Comparison of ENCODE assay signal across 25 cellular contexts in genomic region chr3:47678446-47679338, GRCh38.
DNase-seq lines count a peak whose midpoint lies in the region; ATAC-seq, FAIRE-seq and TF ChIP-seq lines count a peak whose summit lies in the region.
"Had no signal": no experiment of that assay in that cellular context is flagged by ENCODE, and none has a peak within 500 bp of the region (broad histone marks: within the 10 kb centered on the region; RNA-seq: fewer than 3 reads in every experiment).

No MANE protein-coding gene starts in this region.

- WGBS in HepG2 (ENCODE audit: low lambda C conversion rate): 95% methylated on average over 6 of the region's 6 CpGs

- no peak for TF ChIP-seq POLR2A in HepG2 (IDR thresholded peaks at IDR 0.05; ENCODE audit: insufficient read depth in 1 of 2, low read depth in 2 of 2, low read length in 2 of 2)

- TF ChIP-seq EP300 in HepG2 (IDR thresholded peaks at IDR 0.05; ENCODE audit: low read depth in 2 of 2, low read length in 2 of 2): no peak
- no peak for TF ChIP-seq EP300 in HepG2 (CRISPR knock-in tag; IDR thresholded peaks at IDR 0.05; ENCODE audit: borderline replicate concordance)

- no peak overlapping the region for H3K27ac Mint-ChIP-seq in stimulated activated naive CD8-positive, alpha-beta T cell treated with anti-CD3 and anti-CD28 coated beads, Interleukin-15, amount 100 ng/mL, for 72 hours
- H3K27ac Mint-ChIP-seq in T-helper 17 cell: peak overlapping the region; percentile 53
- H3K27ac Mint-ChIP-seq: activated CD4-positive, alpha-beta T cell treated with anti-CD3 and anti-CD28 coated beads for 36 hours; activated T-helper 1 cell treated with anti-CD3 and anti-CD28 coated beads, Interleukin-12 subunit alpha, Interleukin-12 subunit beta, Interleukin-2, Interleukin-4 antibody, amounts not matched to agents 30 ng/mL and 10 ng/mL and 1 ng/mL, durations not matched to agents 14 hours and 24 hours and 36 hours; dendritic cell treated with granulocyte-macrophage colony-stimulating factor and Interleukin-4, amounts not matched to agents 40 ng/mL and 50 ng/mL, for 4 days had no signal

- DNase-seq in stimulated activated naive CD8-positive, alpha-beta T cell treated with anti-CD3 and anti-CD28 coated beads, Interleukin-15, amount 100 ng/mL, for 72 hours: no peak
- no peak for DNase-seq in stimulated activated naive CD8-positive, alpha-beta T cell treated with anti-CD3 and anti-CD28 coated beads, Interleukin-15, Interleukin-2, amounts not matched to agents 100 U/mL and 50 U/mL, for 24 hours
- DNase-seq in T-helper 17 cell (no peak), HepG2 (ENCODE audit: low spot score) (no peak), NCI-H1694 treated with DMSO at 0.1 percent for 48 hours (lab: John Stamatoyannopoulos, UW) (no peak)
- DNase-seq: activated CD4-positive, alpha-beta T cell treated with anti-CD3 and anti-CD28 coated beads for 36 hours; activated naive CD4-positive, alpha-beta T cell treated with anti-CD3 and anti-CD28 coated beads, Interleukin-2, amount 10 ng/mL, durations not matched to agents 7 days and 5 days; caudate nucleus; DMS79 treated with DMSO at 0.1 percent for 48 hours; GF-D8; GM23248; NCI-H1417; NCI-H2081 treated with DMSO at 0.1 percent for 48 hours; NCI-H446; NCI-H82; upper lobe of right lung had no signal

- peaks cover 16% of the 10 kb centered on the region for H3K36me3 Mint-ChIP-seq in T-helper 17 cell (ENCODE audit: low read depth)

- no peak overlapping the region for H3K4me2 ChIP-seq in HepG2 (ENCODE audit: low read depth, low read length)
- H3K4me2 ChIP-seq: hepatocyte had no signal

- intact Hi-C loops in HepG2 (cut with micrococcal nuclease; ENCODE audit: unreplicated experiment): no loop called here

- no peaks in the 10 kb centered on the region for H3K4me1 Mint-ChIP-seq in stimulated activated naive CD8-positive, alpha-beta T cell treated with anti-CD3 and anti-CD28 coated beads, Interleukin-15, amount 100 ng/mL, for 72 hours
- peaks cover 4% of the 10 kb centered on the region for H3K4me1 Mint-ChIP-seq in T-helper 17 cell
- H3K4me1 Mint-ChIP-seq: activated CD4-positive, alpha-beta T cell treated with anti-CD3 and anti-CD28 coated beads for 36 hours; activated naive CD4-positive, alpha-beta T cell treated with anti-CD3 and anti-CD28 coated beads, Interleukin-2, amount 10 ng/mL, durations not matched to agents 7 days and 5 days had no signal

- H3K9me3 ChIP-seq in T-helper 17 cell (ENCODE audit: control insufficient read depth, low read length, poor library complexity, severe bottlenecking): no peaks in the 10 kb centered on the region
- no peaks in the 10 kb centered on the region for H3K9me3 ChIP-seq in HepG2 (ENCODE audit: low read length)
- H3K9me3 ChIP-seq: gastroesophageal sphincter, upper lobe of right lung had no signal

- no peak overlapping the region for H3K27ac ChIP-seq in HepG2 (ENCODE audit: extremely low read length, insufficient read depth, low read length)
- H3K27ac ChIP-seq: C4-2B, gastroesophageal sphincter, GM23248, hepatocyte, upper lobe of right lung had no signal

- no peak overlapping the region for H3K9ac ChIP-seq in HepG2 (ENCODE audit: insufficient read depth, low read depth, low read length)
- H3K9ac ChIP-seq: GM23248 had no signal

- no peak overlapping the region for H3K4me3 Mint-ChIP-seq in stimulated activated naive CD8-positive, alpha-beta T cell treated with anti-CD3 and anti-CD28 coated beads, Interleukin-15, amount 100 ng/mL, for 72 hours
- H3K4me3 Mint-ChIP-seq in T-helper 17 cell: no peak overlapping the region
- H3K4me3 Mint-ChIP-seq: activated CD4-positive, alpha-beta T cell treated with anti-CD3 and anti-CD28 coated beads for 36 hours; activated naive CD4-positive, alpha-beta T cell treated with anti-CD3 and anti-CD28 coated beads, Interleukin-2, amount 10 ng/mL, durations not matched to agents 7 days and 5 days; activated T-helper 1 cell treated with anti-CD3 and anti-CD28 coated beads, Interleukin-12 subunit alpha, Interleukin-12 subunit beta, Interleukin-2, Interleukin-4 antibody, amounts not matched to agents 30 ng/mL and 10 ng/mL and 1 ng/mL, durations not matched to agents 14 hours and 24 hours and 36 hours; dendritic cell treated with granulocyte-macrophage colony-stimulating factor and Interleukin-4, amounts not matched to agents 40 ng/mL and 50 ng/mL, for 4 days; T-helper 2 cell treated with Interferon-gamma antibody and Interleukin-4, amounts not matched to agents 5 μg/mL and 100 μg/mL, for 36 hours had no signal

- no peaks in the 10 kb centered on the region for H3K27me3 Mint-ChIP-seq in stimulated activated naive CD8-positive, alpha-beta T cell treated with anti-CD3 and anti-CD28 coated beads, Interleukin-15, amount 100 ng/mL, for 72 hours
- H3K27me3 Mint-ChIP-seq in T-helper 17 cell: no peaks in the 10 kb centered on the region
- H3K27me3 Mint-ChIP-seq: activated CD4-positive, alpha-beta T cell treated with anti-CD3 and anti-CD28 coated beads for 36 hours; activated naive CD4-positive, alpha-beta T cell treated with anti-CD3 and anti-CD28 coated beads, Interleukin-2, amount 10 ng/mL, durations not matched to agents 7 days and 5 days; dendritic cell treated with granulocyte-macrophage colony-stimulating factor and Interleukin-4, amounts not matched to agents 40 ng/mL and 50 ng/mL, for 4 days had no signal

- no peaks in the 10 kb centered on the region for H4K20me1 ChIP-seq in HepG2 (ENCODE audit: insufficient read depth, low read length)

- no peaks in the 10 kb centered on the region for H3K4me1 ChIP-seq in HepG2 (ENCODE audit: insufficient read depth, low read length)
- H3K4me1 ChIP-seq: gastroesophageal sphincter, upper lobe of right lung had no signal

- H3K4me3 ChIP-seq in HepG2 (replicated peaks in 1 of 3; ENCODE audit: insufficient read depth in 1 of 3, low read depth in 2 of 3, low read length in 3 of 3): no peak overlapping the region
- H3K4me3 ChIP-seq: gastroesophageal sphincter, GM23248, hepatocyte, upper lobe of right lung had no signal

- no peak for TF ChIP-seq CTCF in HepG2 (CRISPR knock-in tag; IDR thresholded peaks at IDR 0.05)

- H3K27me3 ChIP-seq in HepG2 (ENCODE audit: control insufficient read depth in 1 of 2, insufficient read depth in 2 of 2, low read length in 2 of 2): no peaks in the 10 kb centered on the region
- H3K27me3 ChIP-seq: gastroesophageal sphincter, hepatocyte, upper lobe of right lung had no signal

- TSS peak; percentile 22 for BruUV-seq in HepG2 (replicated peaks; lab: Mats Ljungman, UMichigan)

- no peak overlapping the region for H2AFZ ChIP-seq in HepG2 (ENCODE audit: low read length)
- H2AFZ ChIP-seq: GM23248, hepatocyte had no signal

- ATAC-seq in stimulated activated naive CD8-positive, alpha-beta T cell treated with anti-CD3 and anti-CD28 coated beads, Interleukin-15, amount 100 ng/mL, for 72 hours: peak; percentile 70
- ATAC-seq in stimulated activated naive CD8-positive, alpha-beta T cell treated with anti-CD3 and anti-CD28 coated beads, Interleukin-15, Interleukin-2, amounts not matched to agents 100 U/mL and 50 U/mL, for 24 hours: no peak
- ATAC-seq in T-helper 17 cell (no peak), HepG2 (no peak), GM19452 (IDR thresholded peaks at IDR 0.05; ENCODE audit: unreplicated experiment) (no peak), HG03565 (IDR thresholded peaks at IDR 0.05; ENCODE audit: unreplicated experiment) (no peak)
- ATAC-seq: activated CD4-positive, alpha-beta T cell treated with anti-CD3 and anti-CD28 coated beads for 36 hours; gastroesophageal sphincter; SK-N-SH treated with all-trans-retinoic acid at 6 μM for 48 hours; upper lobe of right lung had no signal

- H3K9me3 Mint-ChIP-seq in stimulated activated naive CD8-positive, alpha-beta T cell treated with anti-CD3 and anti-CD28 coated beads, Interleukin-15, amount 100 ng/mL, for 72 hours: no peaks in the 10 kb centered on the region
- H3K9me3 Mint-ChIP-seq: activated naive CD4-positive, alpha-beta T cell treated with anti-CD3 and anti-CD28 coated beads, Interleukin-2, amount 10 ng/mL, durations not matched to agents 7 days and 5 days; activated T-helper 1 cell treated with anti-CD3 and anti-CD28 coated beads, Interleukin-12 subunit alpha, Interleukin-12 subunit beta, Interleukin-2, Interleukin-4 antibody, amounts not matched to agents 30 ng/mL and 10 ng/mL and 1 ng/mL, durations not matched to agents 14 hours and 24 hours and 36 hours; dendritic cell treated with granulocyte-macrophage colony-stimulating factor and Interleukin-4, amounts not matched to agents 40 ng/mL and 50 ng/mL, for 4 days; T-helper 2 cell treated with Interferon-gamma antibody and Interleukin-4, amounts not matched to agents 5 μg/mL and 100 μg/mL, for 36 hours had no signal

- in situ Hi-C loops in HepG2 (cut with HindIII; ENCODE audit: extremely low pct_ligation_motif_present, low pct_unique_long_range_greater_than_20kb): no loop called here

- no peak for TF ChIP-seq RAD21 in HepG2 (CRISPR knock-in tag; IDR thresholded peaks at IDR 0.05)

- H3K79me2 ChIP-seq in HepG2 (ENCODE audit: insufficient read depth, low read length): no peaks in the 10 kb centered on the region

- CTCF ChIA-PET in HepG2 (lab: Yijun Ruan, JAX; ENCODE audit: low intra/inter-chr PET ratio, low total read pairs): no interaction called here

- peaks cover 17 to 71% of the 10 kb centered on the region in 2 experiments for H3K36me3 ChIP-seq in HepG2 (replicated peaks in 1 of 2; ENCODE audit: control insufficient read depth in 1 of 2, insufficient read depth in 2 of 2, low read length in 2 of 2)

- no peak for FAIRE-seq in HepG2 (lab: Jason Lieb, UNC)

- POLR2A ChIA-PET in HepG2 (lab: Yijun Ruan, JAX): no interaction called here

TF ChIP-seq in HepG2, 621 proteins besides CTCF, POLR2A, EP300 and RAD21 (continues in another document):
- TF ChIP-seq SCMH1 (CRISPR knock-in tag; IDR thresholded peaks at IDR 0.05; ENCODE audit: borderline replicate concordance) (no peak), ZKSCAN5 (CRISPR knock-in tag; IDR thresholded peaks at IDR 0.05) (no peak), DMAP1 (CRISPR knock-in tag; IDR thresholded peaks at IDR 0.05) (no peak), CREM (IDR thresholded peaks at IDR 0.05) (no peak), CREM (CRISPR knock-in tag; IDR thresholded peaks at IDR 0.05) (no peak), ZNF484 (CRISPR knock-in tag; IDR thresholded peaks at IDR 0.05; ENCODE audit: borderline replicate concordance, low read depth) (no peak), ZSCAN5A (CRISPR knock-in tag; IDR thresholded peaks at IDR 0.05; ENCODE audit: borderline replicate concordance) (no peak), ZNF549 (CRISPR knock-in tag; IDR thresholded peaks at IDR 0.05) (no peak)
